In the genomic region with DNA sequence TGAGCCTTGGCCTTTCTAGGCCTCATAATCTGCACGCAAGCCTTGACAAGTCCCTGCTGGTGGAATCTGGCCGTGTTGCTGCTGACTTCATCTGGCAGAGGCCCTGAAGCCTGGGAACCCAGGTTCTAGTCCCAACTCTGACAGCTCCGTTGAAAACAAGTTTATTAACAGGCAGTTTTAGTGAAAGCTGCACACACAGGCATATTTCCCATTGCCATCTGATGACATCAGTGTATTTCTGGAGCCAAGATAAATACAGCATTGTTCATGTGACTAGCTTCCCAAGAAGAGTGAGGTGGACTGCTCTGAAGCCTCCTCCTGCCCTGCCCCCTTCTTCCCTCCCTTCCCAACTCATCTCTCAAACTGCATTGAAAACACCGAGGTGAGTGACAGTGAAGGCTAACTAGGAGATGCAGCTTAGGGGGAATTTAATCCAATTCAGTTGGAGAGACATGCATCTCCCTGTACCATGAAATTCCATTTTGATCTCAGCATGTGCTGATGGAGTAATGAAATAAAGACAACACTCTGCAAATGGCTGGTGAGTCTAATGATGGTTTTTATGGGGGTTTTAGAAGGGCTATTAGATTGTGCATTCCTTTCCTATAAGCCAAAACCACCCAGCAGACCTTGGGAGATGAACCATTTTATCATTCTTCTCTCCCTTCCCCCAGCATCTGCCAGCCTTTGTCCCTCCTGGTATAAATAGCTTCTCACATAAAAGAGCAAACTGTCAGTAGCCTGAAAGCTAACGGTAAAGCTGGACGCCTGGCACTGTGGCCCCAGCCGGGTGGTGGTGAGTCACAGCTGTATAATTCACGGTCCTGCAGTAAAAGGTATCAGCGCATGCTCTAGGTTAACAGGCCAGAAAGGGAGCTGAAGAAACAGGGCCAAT, we compare ENCODE assay signal across 8 cellular contexts. TPM values are rescaled to one million over a fixed set of nuclear protein-coding genes. Genes with fewer than 3 reads are reported as not detected.
DNase-seq lines count a peak whose midpoint lies in the region; ATAC-seq and TF ChIP-seq lines count a peak whose summit lies in the region.

No MANE protein-coding gene starts in this region.

- CTCF ChIA-PET in Calu3 (lab: Charles Lee) (interaction anchor here (0.5 to 1.7 kb wide), 4 partner anchors 18 to 262 kb away, joined by 3 to 7 read pairs (median 5); a partner anchor contains a TSS), PC-3 (lab: Charles Lee) (no interaction called here)

- TF ChIP-seq CTCF in Calu3 (IDR thresholded peaks at IDR 0.05; ENCODE audit: unreplicated experiment) (no peak), PC-3 (conservative IDR thresholded peaks at IDR 0.05; ENCODE audit: low read depth, low read length) (no peak)

- BruUV-seq in Calu3 (replicated peaks; lab: Mats Ljungman, UMichigan) (no TSS peak), PC-3 (replicated peaks; lab: Mats Ljungman, UMichigan) (TSS peak; percentile 24)

- peaks cover 38% of the 10 kb centered on the region for H3K4me1 ChIP-seq in PC-3 (ENCODE audit: insufficient read depth, low read length)

- no peak overlapping the region for H2AFZ ChIP-seq in PC-3 (ENCODE audit: low read length)

- H3K27ac ChIP-seq in PC-3 (ENCODE audit: low read length), result peak overlapping the region; percentile 95

- no peaks in the 10 kb centered on the region for H3K9me3 Mint-ChIP-seq in Calu3 (ENCODE audit: low read depth, unreplicated experiment)

- DNase-seq in Calu3 (peak; percentile 71), PC-3 (peak; percentile 74), fibroblast of peridontal ligament (ENCODE audit: extremely low read depth) (peak; percentile 95), occipital lobe (lab: John Stamatoyannopoulos, UW) (peak; percentile 58), NCI-H2171 (lab: John Stamatoyannopoulos, UW) (no peak), GF-D8 (lab: John Stamatoyannopoulos, UW) (no peak), NCI-H2171 treated with DMSO at 0.1 percent for 48 hours (lab: John Stamatoyannopoulos, UW) (no peak)

- H3K27ac Mint-ChIP-seq in Calu3 (ENCODE audit: unreplicated experiment), result peak overlapping the region; percentile 73

- H3K79me2 ChIP-seq in PC-3 (ENCODE audit: low read length), result no peaks in the 10 kb centered on the region

- peak; percentile 88 for ATAC-seq in PC-3
- no peak for ATAC-seq in HG03378 (IDR thresholded peaks at IDR 0.05; ENCODE audit: unreplicated experiment)

- H3K4me3 Mint-ChIP-seq in Calu3 (ENCODE audit: low read depth, unreplicated experiment), result no peak overlapping the region

- POLR2A ChIA-PET in PC-3 (lab: Charles Lee; ENCODE audit: unreplicated experiment), result no interaction called here

- no peaks in the 10 kb centered on the region for H3K9me2 ChIP-seq in PC-3 (replicated peaks; ENCODE audit: low read length)

- no peaks in the 10 kb centered on the region for H3F3A ChIP-seq in PC-3 (ENCODE audit: low read length, unreplicated experiment)

- H3K4me1 Mint-ChIP-seq in Calu3 (ENCODE audit: low read depth, unreplicated experiment), result peaks cover 46% of the 10 kb centered on the region

- H3K27me3 Mint-ChIP-seq in Calu3 (ENCODE audit: unreplicated experiment), result no peaks in the 10 kb centered on the region

- H3K9ac ChIP-seq in PC-3 (ENCODE audit: low read length), result peak overlapping the region; percentile 72

- H4K20me1 ChIP-seq in PC-3 (ENCODE audit: low read length), result no peaks in the 10 kb centered on the region

- peaks cover 12% of the 10 kb centered on the region for H3K36me3 Mint-ChIP-seq in Calu3 (ENCODE audit: insufficient read depth, unreplicated experiment)

- no peaks in the 10 kb centered on the region for H3K27me3 ChIP-seq in PC-3 (ENCODE audit: low read length)

- H3K9me3 ChIP-seq in PC-3 (ENCODE audit: low read length), result no peaks in the 10 kb centered on the region

- peak overlapping the region; percentile 72 for H3K4me2 ChIP-seq in PC-3 (ENCODE audit: low read length)

- intact Hi-C loops in Calu3 (cut with micrococcal nuclease; ENCODE audit: unreplicated experiment), result loop anchor here (1.0 to 10.0 kb wide), 3 partner anchors 38 to 297 kb away; a partner anchor contains a TSS
- intact Hi-C loops in PC-3 (cut with micrococcal nuclease), result no loop called here

- H3K4me3 ChIP-seq in PC-3 (ENCODE audit: low read length), result peak overlapping the region; percentile 42; the same call in 1 of the 2 replicates

- no peaks in the 10 kb centered on the region for H3K36me3 ChIP-seq in PC-3 (ENCODE audit: low read depth, low read length)

RNA-seq across cellular contexts. Expression of a gene that starts 38.0 kb away (rescaled TPM):
- total RNA-seq in Calu3 (2022) (1.9 and 4.0 TPM in 2 replicates), PC-3 (2014; rRNA removed) (0.46 and 1.8 TPM in 2 replicates), occipital lobe (87.5 TPM)

Comparison
In these comparisons a context has a peak if more than half of its experiments do, and no peak if none do; other contexts are left out.
1. DNase-seq: peak in Calu3 (single experiment), PC-3 (single experiment), fibroblast of peridontal ligament (single experiment) and occipital lobe (single experiment); none in NCI-H2171 (single experiment), GF-D8 (single experiment) and NCI-H2171 treated with DMSO at 0.1 percent for 48 hours (single experiment).
2. RNA of a gene that starts 38.0 kb away (total RNA-seq): 87.5 TPM in occipital lobe (single experiment); 1.9 to 4.0 TPM in Calu3 and 0.46 to 1.8 TPM in PC-3; every median in the first group is over 10 times any median in the second.